In genomic region chr3:75015280-75015679, GRCh38 we compare ENCODE assay signal across 22 cellular contexts.
DNase-seq lines count a peak whose midpoint lies in the region; ATAC-seq, FAIRE-seq and TF ChIP-seq lines count a peak whose summit lies in the region.
"Had no signal": no experiment of that assay in that cellular context is flagged by ENCODE, and none has a peak within 500 bp of the region (broad histone marks: within the 10 kb centered on the region; RNA-seq: fewer than 3 reads in every experiment).

No MANE protein-coding gene starts in this region.

- H4K20me1 ChIP-seq in astrocyte (ENCODE audit: insufficient read depth, low read length): no peaks in the 10 kb centered on the region

- CTCF ChIA-PET in WTC11 (lab: Charles Lee): no interaction called here

- POLR2A ChIA-PET in WTC11 (lab: Charles Lee): no interaction called here

- H3K9me3 Mint-ChIP-seq in astrocyte (ENCODE audit: unreplicated experiment): no peaks in the 10 kb centered on the region
- peaks cover 2% of the 10 kb centered on the region for H3K9me3 Mint-ChIP-seq in WTC11
- H3K9me3 Mint-ChIP-seq: GM23338 had no signal

- peak; percentile 60 for ATAC-seq in HG02610 (IDR thresholded peaks at IDR 0.05; ENCODE audit: unreplicated experiment)
- ATAC-seq in WTC11: no peak
- ATAC-seq: GM23338, K562 had no signal

- H3K4me2 ChIP-seq in astrocyte (ENCODE audit: low read length): no peak overlapping the region
- H3K4me2 ChIP-seq: GM23338 had no signal

- H3K36me3 ChIP-seq in astrocyte (ENCODE audit: insufficient read depth, low read length): no peaks in the 10 kb centered on the region
- H3K36me3 ChIP-seq in MG63: no peaks in the 10 kb centered on the region
- H3K36me3 ChIP-seq: BE2C had no signal

- H3K27ac ChIP-seq in astrocyte (ENCODE audit: low read depth, low read length): no peak overlapping the region

- H2AFZ ChIP-seq in astrocyte (ENCODE audit: low read depth, low read length): no peak overlapping the region
- H2AFZ ChIP-seq: GM23338 had no signal

- H3K9me3 ChIP-seq in astrocyte (ENCODE audit: insufficient read depth, low read depth, low read length): no peaks in the 10 kb centered on the region
- no peaks in the 10 kb centered on the region for H3K9me3 ChIP-seq in MG63
- H3K9me3 ChIP-seq: BE2C had no signal

- H3K27ac Mint-ChIP-seq in astrocyte (ENCODE audit: unreplicated experiment) (no peak overlapping the region), WTC11 (no peak overlapping the region)
- H3K27ac Mint-ChIP-seq: CD4-positive, CD25-positive, alpha-beta regulatory T cell; CD8-positive, alpha-beta memory T cell; GM23338 had no signal

- H3K36me3 Mint-ChIP-seq in astrocyte (ENCODE audit: low read depth, unreplicated experiment) (no peaks in the 10 kb centered on the region), WTC11 (no peaks in the 10 kb centered on the region)
- H3K36me3 Mint-ChIP-seq: CD4-positive, CD25-positive, alpha-beta regulatory T cell had no signal

- no peaks in the 10 kb centered on the region for H3K79me2 ChIP-seq in astrocyte (ENCODE audit: insufficient read depth, low read length)

- H3K27me3 ChIP-seq in astrocyte (ENCODE audit: insufficient read depth, low read length): no peaks in the 10 kb centered on the region
- no peaks in the 10 kb centered on the region for H3K27me3 ChIP-seq in MG63
- H3K27me3 ChIP-seq: BE2C had no signal

- no peak overlapping the region for H3K9ac ChIP-seq in astrocyte (ENCODE audit: low read length)

- FAIRE-seq in astrocyte (lab: Jason Lieb, UNC) (peak; percentile 9), frontal cortex (lab: Jason Lieb, UNC) (no peak)
- FAIRE-seq: A204.1, G401.6, GM19239, H54, HTR-8/SVneo, K562 had no signal

- DNase-seq in NCI-H82 (lab: John Stamatoyannopoulos, UW) (peak; percentile 96), astrocyte (ENCODE audit: low read depth) (no peak), kidney tubule cell (ENCODE audit: low spot score) (no peak), WTC11 (ENCODE audit: low spot score) (no peak), frontal cortex (ENCODE audit: low spot score in 2 of 2) (no peak), MG63 (no peak)
- DNase-seq: ACHN; BE2C; C1 segment of cervical spinal cord; CD4-positive, CD25-positive, alpha-beta regulatory T cell; CD8-positive, alpha-beta memory T cell; COR-L47; HCEC 1CT; IMR-90 had no signal

- H3K4me1 ChIP-seq in astrocyte (ENCODE audit: insufficient read depth, low read length): no peaks in the 10 kb centered on the region
- H3K4me1 ChIP-seq: BE2C had no signal

- H3K4me3 Mint-ChIP-seq in astrocyte (ENCODE audit: unreplicated experiment) (no peak overlapping the region), WTC11 (no peak overlapping the region)
- H3K4me3 Mint-ChIP-seq: CD4-positive, CD25-positive, alpha-beta regulatory T cell; CD8-positive, alpha-beta memory T cell; GM23338 had no signal

- no peak for TF ChIP-seq CTCF in astrocyte (IDR thresholded peaks at IDR 0.05; ENCODE audit: insufficient read depth, low read depth, low read length)
- TF ChIP-seq CTCF in WTC11 (IDR thresholded peaks at IDR 0.05): no peak

- no peak overlapping the region for H3K4me3 ChIP-seq in astrocyte (ENCODE audit: insufficient read depth, low read depth, low read length)
- H3K4me3 ChIP-seq in MG63: no peak overlapping the region
- H3K4me3 ChIP-seq: GM23338, K562 had no signal

- H3K27me3 Mint-ChIP-seq in astrocyte (ENCODE audit: low read depth, unreplicated experiment) (no peaks in the 10 kb centered on the region), WTC11 (ENCODE audit: low read depth) (no peaks in the 10 kb centered on the region)
- H3K27me3 Mint-ChIP-seq: CD4-positive, CD25-positive, alpha-beta regulatory T cell; CD8-positive, alpha-beta memory T cell had no signal

- H3K4me1 Mint-ChIP-seq in astrocyte (ENCODE audit: low read depth, unreplicated experiment) (no peaks in the 10 kb centered on the region), WTC11 (no peaks in the 10 kb centered on the region)
- H3K4me1 Mint-ChIP-seq: CD4-positive, CD25-positive, alpha-beta regulatory T cell; CD8-positive, alpha-beta memory T cell; GM23338 had no signal

TF ChIP-seq in WTC11, 78 proteins besides CTCF, POLR2A, EP300 and RAD21:
- TF ChIP-seq MXD4 (CRISPR knock-in tag; IDR thresholded peaks at IDR 0.05; ENCODE audit: borderline replicate concordance) (no peak), USF1 (CRISPR knock-in tag; IDR thresholded peaks at IDR 0.05) (no peak), ZNF512 (CRISPR knock-in tag; IDR thresholded peaks at IDR 0.05; ENCODE audit: borderline replicate concordance) (no peak), GABPB1 (CRISPR knock-in tag; IDR thresholded peaks at IDR 0.05) (no peak), MLX (CRISPR knock-in tag; IDR thresholded peaks at IDR 0.05) (no peak), JAZF1 (CRISPR knock-in tag; IDR thresholded peaks at IDR 0.05) (no peak), GTF2I (CRISPR knock-in tag; conservative IDR thresholded peaks at IDR 0.05) (no peak)
